Comparison of ENCODE assay signal across 8 cellular contexts in the genomic region with DNA sequence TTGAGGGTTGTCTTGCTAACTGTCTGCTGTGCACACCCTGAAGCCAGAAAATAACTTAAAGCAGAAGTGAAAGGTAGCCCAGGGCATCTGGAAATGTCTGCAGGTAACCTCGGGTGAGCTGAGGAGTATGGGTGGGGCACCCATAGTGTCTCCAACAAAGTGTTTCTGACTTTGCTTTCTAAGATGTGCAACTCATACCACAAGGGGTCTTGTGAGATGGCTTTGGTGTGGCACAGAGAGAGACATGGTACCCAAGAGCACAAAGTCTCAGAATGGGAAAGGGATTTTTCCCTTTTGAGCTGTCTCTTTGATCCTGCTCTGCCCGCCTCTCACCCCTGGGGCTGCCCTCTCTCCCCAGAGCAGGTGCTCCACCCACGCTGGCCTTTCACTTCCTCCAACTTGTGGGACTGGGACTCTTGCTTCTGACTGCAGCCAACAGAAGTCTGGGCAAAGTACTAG. TPM values are rescaled to one million over a fixed set of nuclear protein-coding genes. Genes with fewer than 3 reads are reported as not detected.
DNase-seq lines count a peak whose midpoint lies in the region; ATAC-seq, FAIRE-seq and TF ChIP-seq lines count a peak whose summit lies in the region.

No MANE protein-coding gene starts in this region.

- TF ChIP-seq EP300 in K562 (IDR thresholded peaks at IDR 0.05; ENCODE audit: low read length) = no peak

- peaks cover 35% of the 10 kb centered on the region for H3K79me2 ChIP-seq in KMS-11 (ENCODE audit: insufficient read depth, low read depth)
- peaks cover 90% of the 10 kb centered on the region for H3K79me2 ChIP-seq in K562 (ENCODE audit: control insufficient read depth, insufficient read depth, low read length)

- ATAC-seq in GM21619 (IDR thresholded peaks at IDR 0.05; ENCODE audit: unreplicated experiment) = peak; percentile 81
- no peak for ATAC-seq in K562

- H3K4me2 ChIP-seq in KMS-11 (peak overlapping the region; percentile 43), K562 (ENCODE audit: insufficient read depth, low read length) (no peak overlapping the region)

- no peaks in the 10 kb centered on the region for H3K36me3 ChIP-seq in KMS-11 (ENCODE audit: insufficient read depth)
- H3K36me3 ChIP-seq in K562 (ENCODE audit: control insufficient read depth, insufficient read depth, low read length) = peaks cover 32% of the 10 kb centered on the region; the same call in 2 of the 3 replicates
- no peaks in the 10 kb centered on the region for H3K36me3 ChIP-seq in ascending aorta

- H2AFZ ChIP-seq in KMS-11 (ENCODE audit: low read depth) (no peak overlapping the region), K562 (ENCODE audit: low read depth, low read length) (no peak overlapping the region)

- no peaks in the 10 kb centered on the region for H3K9me3 ChIP-seq in K562 (replicated peaks; ENCODE audit: control insufficient read depth, insufficient read depth, low read depth, low read length)
- no peaks in the 10 kb centered on the region for H3K9me3 ChIP-seq in ascending aorta

- no peaks in the 10 kb centered on the region for H3K27me3 ChIP-seq in KMS-11 (ENCODE audit: insufficient read depth, low read depth)
- no peaks in the 10 kb centered on the region for H3K27me3 ChIP-seq in K562 (ENCODE audit: control insufficient read depth in 2 of 2, insufficient read depth in 2 of 2, low read length in 2 of 2)
- no peaks in the 10 kb centered on the region for H3K27me3 ChIP-seq in ascending aorta

- no peak for TF ChIP-seq RAD21 in K562 (CRISPR knock-in tag; conservative IDR thresholded peaks at IDR 0.05 in 1 of 2, IDR thresholded peaks at IDR 0.05 in 1 of 2)

- FAIRE-seq in GM18507 (lab: Jason Lieb, UNC) (peak; percentile 92), K562 (lab: Jason Lieb, UNC) (no peak)

- no peak overlapping the region for H3K9ac ChIP-seq in KMS-11
- H3K9ac ChIP-seq in K562 (ENCODE audit: insufficient read depth in 1 of 2, low read depth in 2 of 2, low read length in 2 of 2) = no peak overlapping the region

- TF ChIP-seq CTCF in KMS-11 (conservative IDR thresholded peaks at IDR 0.05; ENCODE audit: low read depth, low read length) = no peak
- no peak for TF ChIP-seq CTCF in K562 (IDR thresholded peaks at IDR 0.05 in 2 of 3, conservative IDR thresholded peaks at IDR 0.05 in 1 of 3; ENCODE audit: insufficient read depth in 2 of 3, low read depth in 1 of 3, low read length in 3 of 3)
- TF ChIP-seq CTCF in ascending aorta (IDR thresholded peaks at IDR 0.05) = no peak

- no peak overlapping the region for H3K4me3 ChIP-seq in KMS-11 (IDR thresholded peaks at IDR 0.05; ENCODE audit: insufficient read depth, low read depth, low read length)
- H3K4me3 ChIP-seq in K562 = no peak overlapping the region
- H3K4me3 ChIP-seq in ascending aorta = no peak overlapping the region

- H3K27ac ChIP-seq in KMS-11 (peak overlapping the region; percentile 5; the same call in 1 of the 2 replicates), K562 (ENCODE audit: extremely low read depth, low read depth, low read length) (0 out of 3 replicates have a peak overlapping the region, but pooled peaks have one; percentile 44), ascending aorta (no peak overlapping the region)

- H3K9me1 ChIP-seq in K562 (ENCODE audit: control insufficient read depth, insufficient read depth, low read length) = no peaks in the 10 kb centered on the region

- in situ Hi-C loops in K562 (cut with MboI) = no loop called here

- POLR2A ChIA-PET in K562 (lab: Yijun Ruan, JAX) = no interaction called here

- DNase-seq in GM18507 (ENCODE audit: extremely low spot score, insufficient read length, low read depth) = peak; percentile 44
- DNase-seq in K562 (ENCODE audit: extremely low read depth in 1 of 4, low spot score in 3 of 4) = no peak
- DNase-seq in stimulated activated CD4-positive, alpha-beta T cell treated with anti-CD3 and anti-CD28 coated beads, Interleukin-4, amount 100 ng/mL, for 24 hours = peak; percentile 25
- no peak for DNase-seq in ascending aorta (ENCODE audit: low spot score in 2 of 2)
- no peak for DNase-seq in 8988T
- DNase-seq in NCI-H524 treated with DMSO at 0.1 percent for 48 hours (lab: John Stamatoyannopoulos, UW) = no peak

- 0 out of 2 replicates have a peak, but pooled peaks cover 4% of the 10 kb centered on the region for H4K20me1 ChIP-seq in KMS-11 (ENCODE audit: insufficient read depth)
- 0 out of 2 replicates have a peak, but pooled peaks cover 6% of the 10 kb centered on the region for H4K20me1 ChIP-seq in K562 (replicated peaks; ENCODE audit: control insufficient read depth, insufficient read depth, low read length)

- CTCF ChIA-PET in K562 (lab: Yijun Ruan, JAX; ENCODE audit: low intra/inter-chr PET ratio) = no interaction called here

- no peak for TF ChIP-seq POLR2A in K562 (conservative IDR thresholded peaks at IDR 0.05)

- intact Hi-C loops in K562 (cut with micrococcal nuclease) = no loop called here
- intact Hi-C loops in ascending aorta (cut with DNase I) = no loop called here

- H3K4me1 ChIP-seq in KMS-11 (ENCODE audit: low read depth, poor library complexity, severe bottlenecking) = peaks cover 45% of the 10 kb centered on the region
- H3K4me1 ChIP-seq in K562 (replicated peaks in 1 of 2; ENCODE audit: control insufficient read depth in 2 of 2, insufficient read depth in 2 of 2, low read length in 2 of 2) = peaks cover 8 to 28% of the 10 kb centered on the region in 2 experiments; a peak in 4 of 5 replicates
- H3K4me1 ChIP-seq in ascending aorta = no peaks in the 10 kb centered on the region

- WGBS in K562 (ENCODE audit: insufficient coverage, low coverage, missing lambda C conversion rate) = 55% methylated on average over 3 of the region's 3 CpGs

- BruUV-seq in K562 (replicated peaks; lab: Mats Ljungman, UMichigan) = no TSS peak

TF ChIP-seq in K562, 482 proteins besides CTCF, POLR2A, EP300 and RAD21 (continues in another document):
- no peak for TF ChIP-seq ZNF589 (CRISPR knock-in tag; IDR thresholded peaks at IDR 0.05; ENCODE audit: low read depth)
- TF ChIP-seq, protein P1, sequence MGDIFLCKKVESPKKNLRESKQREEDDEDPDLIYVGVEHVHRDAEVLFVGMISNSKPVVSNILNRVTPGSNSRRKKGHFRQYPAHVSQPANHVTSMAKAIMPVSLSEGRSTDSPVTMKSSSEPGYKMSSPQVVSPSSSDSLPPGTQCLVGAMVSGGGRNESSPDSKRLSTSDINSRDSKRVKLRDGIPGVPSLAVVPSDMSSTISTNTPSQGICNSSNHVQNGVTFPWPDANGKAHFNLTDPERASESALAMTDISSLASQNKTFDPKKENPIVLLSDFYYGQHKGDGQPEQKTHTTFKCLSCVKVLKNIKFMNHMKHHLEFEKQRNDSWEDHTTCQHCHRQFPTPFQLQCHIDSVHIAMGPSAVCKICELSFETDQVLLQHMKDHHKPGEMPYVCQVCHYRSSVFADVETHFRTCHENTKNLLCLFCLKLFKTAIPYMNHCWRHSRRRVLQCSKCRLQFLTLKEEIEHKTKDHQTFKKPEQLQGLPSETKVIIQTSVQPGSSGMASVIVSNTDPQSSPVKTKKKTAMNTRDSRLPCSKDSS (IDR thresholded peaks at IDR 0.05; ENCODE audit: low read depth, partially characterized antibody) = no peak
- TF ChIP-seq CTBP1 (IDR thresholded peaks at IDR 0.05; ENCODE audit: borderline replicate concordance) = no peak
- TF ChIP-seq CEBPB (tag; IDR thresholded peaks at IDR 0.05) = no peak
- TF ChIP-seq YBX1 (IDR thresholded peaks at IDR 0.05) = no peak
- no peak for TF ChIP-seq DNMT1 (IDR thresholded peaks at IDR 0.05)
- no peak for TF ChIP-seq PHF8 (IDR thresholded peaks at IDR 0.05; ENCODE audit: borderline replicate concordance, low read length)

RNA-seq across cellular contexts. Expression of a gene that starts 6.9 kb away (rescaled TPM):
- 65.0 and 350 TPM in 2 replicates for total RNA-seq in K562 (2011; cell fraction: chromatin; rRNA removed; ENCODE audit: low replicate concordance)
- 31.9 and 54.3 TPM in 2 replicates for total RNA-seq in K562 (2011; cell fraction: nucleolus; rRNA removed)
- 103 and 111 TPM in 2 replicates for total RNA-seq in K562 (2011; cell fraction: nucleoplasm; rRNA removed)
- 22.0 and 32.0 TPM in 2 replicates for total RNA-seq in K562 (2014; rRNA removed)
- total RNA-seq in K562 (2014; rRNA removed; fragmentation: Illumina TruSeq; extraction: Trizol) = 58.1 and 65.4 TPM in 2 replicates
- total RNA-seq in K562 (2015; rRNA removed; fragmentation: Illumina TruSeq; extraction: Trizol) = 49.1 and 54.0 TPM in 2 replicates
- total RNA-seq in K562 (2021) = 38.8 and 40.7 TPM in 2 replicates
- 33.9 and 41.6 TPM in 2 replicates for polyA plus RNA-seq in K562 (2011; rRNA removed)
- polyA plus RNA-seq in K562 (2011; cell fraction: cytosol; rRNA removed) = 6.7 and 13.4 TPM in 2 replicates
- 31.4 and 44.3 TPM in 2 replicates for polyA plus RNA-seq in K562 (2011; cell fraction: nucleus; rRNA removed)
- polyA plus RNA-seq in K562 (2012) = 20.4 and 21.2 TPM in 2 replicates
- 25.6 and 29.0 TPM in 2 replicates for polyA plus RNA-seq in K562 (2014; fragmentation: Illumina TruSeq; extraction: Trizol)
- polyA plus RNA-seq in K562 (2014; fragmentation: Nextera tagmentation; extraction: Ambion mirVana) = 10 to 100 TPM; 33.7 to 69.3 TPM
- polyA plus RNA-seq in K562 (2014; rRNA removed) = 26.1 and 40.6 TPM in 2 replicates
- 179 and 246 TPM in 2 replicates for polyA minus RNA-seq in K562 (2011; rRNA and poly(A)+ RNA removed)
- 23.1 and 25.2 TPM in 2 replicates for polyA minus RNA-seq in K562 (2011; cell fraction: cytosol; rRNA and poly(A)+ RNA removed)
- 89.8 and 176 TPM in 2 replicates for polyA minus RNA-seq in K562 (2011; cell fraction: nucleus; rRNA and poly(A)+ RNA removed)
- total RNA-seq in ascending aorta = 56.9 TPM

RNA-seq across cellular contexts. Expression of a gene that starts 9.0 kb away (rescaled TPM):
- not detected in 2 replicates for total RNA-seq in K562 (2011; cell fraction: chromatin; rRNA removed; ENCODE audit: low replicate concordance)
- total RNA-seq in K562 (2011; cell fraction: nucleolus; rRNA removed) = not detected in 2 replicates
- total RNA-seq in K562 (2011; cell fraction: nucleoplasm; rRNA removed) = not detected in 2 replicates
- total RNA-seq in K562 (2014; rRNA removed) (not detected in 2 replicates), K562 (2014; rRNA removed; fragmentation: Illumina TruSeq; extraction: Trizol) (0.07 TPM in 1 of 2 replicates, not detected in the other), K562 (2015; rRNA removed; fragmentation: Illumina TruSeq; extraction: Trizol) (not detected in 2 replicates), K562 (2021) (0.13 TPM in 1 of 2 replicates, not detected in the other), ascending aorta (0.43 TPM)
- polyA plus RNA-seq in K562 (2011; rRNA removed) (not detected in 2 replicates), K562 (2014; fragmentation: Illumina TruSeq; extraction: Trizol) (0.10 and 0.29 TPM in 2 replicates), K562 (2014; fragmentation: Nextera tagmentation; extraction: Ambion mirVana) (under 1 TPM in 1 of 2 experiments, not detected in 1; 0.06 TPM), K562 (2014; rRNA removed) (0.19 TPM in 1 of 2 replicates, not detected in the other)
- polyA plus RNA-seq in K562 (2011; cell fraction: cytosol; rRNA removed) = not detected in 2 replicates
- polyA plus RNA-seq in K562 (2011; cell fraction: nucleus; rRNA removed) = 0.07 TPM in 1 of 2 replicates, not detected in the other
- 0.10 TPM in 1 of 2 replicates, not detected in the other for polyA plus RNA-seq in K562 (2012)
- not detected in 2 replicates for polyA minus RNA-seq in K562 (2011; rRNA and poly(A)+ RNA removed)
- not detected in 2 replicates for polyA minus RNA-seq in K562 (2011; cell fraction: cytosol; rRNA and poly(A)+ RNA removed)
- not detected in 2 replicates for polyA minus RNA-seq in K562 (2011; cell fraction: nucleus; rRNA and poly(A)+ RNA removed)

Comparison
In these comparisons a context has a peak if more than half of its experiments do, and no peak if none do; other contexts are left out.
1. DNase-seq: peak in GM18507 (single experiment) and stimulated activated CD4-positive, alpha-beta T cell treated with anti-CD3 and anti-CD28 coated beads, Interleukin-4, amount 100 ng/mL, for 24 hours (single experiment); none in K562 (0 of 4), ascending aorta (0 of 2), 8988T (single experiment) and NCI-H524 treated with DMSO at 0.1 percent for 48 hours (single experiment).
2. H3K27ac ChIP-seq: peak in KMS-11 (single experiment) and K562 (single experiment); none in ascending aorta (0 of 2).